Comparison of ENCODE assay signal across 8 cellular contexts in genomic region chr11:68271023-68271780, GRCh38. TPM values are rescaled to one million over a fixed set of nuclear protein-coding genes. Genes with fewer than 3 reads are reported as not detected.
A peak's percentile ranks its signal among the peaks of the same experiment; 100 is the strongest.
DNase-seq lines count a peak whose midpoint lies in the region; ATAC-seq and TF ChIP-seq lines count a peak whose summit lies in the region.

No MANE protein-coding gene starts in this region.

- peak; percentile 32 for TF ChIP-seq CTCF in liver (IDR thresholded peaks at IDR 0.05; ENCODE audit: low read depth, low read length, missing input control)

- no peaks in the 10 kb centered on the region for H3K9me3 ChIP-seq in liver (ENCODE audit: control insufficient read depth in 4 of 4, low read length in 3 of 4)

- peaks cover 9 to 58% (median 32%) of the 10 kb centered on the region in 4 donors for H3K4me1 ChIP-seq in liver (ENCODE audit: control insufficient read depth in 4 of 4, insufficient read depth in 4 of 4, low read length in 3 of 4)

- H3K4me3 ChIP-seq in liver (ENCODE audit: low read depth in 1 of 3, low read length in 3 of 3) = peak overlapping the region; percentile 62 to 96 (median 89)

- ATAC-seq in HG03045 (IDR thresholded peaks at IDR 0.05; ENCODE audit: unreplicated experiment) = peak; percentile 18

- peak overlapping the region; percentile 99 for H3K27ac ChIP-seq in liver (ENCODE audit: low read depth in 1 of 2, low read length in 2 of 2)

- no peaks in the 10 kb centered on the region for H3K27me3 ChIP-seq in liver (ENCODE audit: control insufficient read depth in 4 of 4, insufficient read depth in 4 of 4, low read length in 3 of 4)

- peaks cover 2 to 19% (median 16%) of the 10 kb centered on the region in 4 donors for H3K36me3 ChIP-seq in liver (ENCODE audit: control insufficient read depth in 4 of 4, insufficient read depth in 3 of 4, low read depth in 1 of 4, low read length in 3 of 4)

- WGBS in liver = 2% methylated on average over 23 of the region's 23 CpGs

- peak overlapping the region; percentile 97 to 99 for H3K9ac ChIP-seq in liver (ENCODE audit: low read depth in 1 of 2, low read length in 2 of 2)

- DNase-seq in NCI-H2081 (lab: John Stamatoyannopoulos, UW) = peak; percentile 47 to 67
- DNase-seq in NCI-H2081 treated with DMSO at 0.1 percent for 48 hours (lab: John Stamatoyannopoulos, UW) = no peak
- peak; percentile 55 for DNase-seq in NCI-H345 (lab: John Stamatoyannopoulos, UW)
- DNase-seq in activated CD4-positive, alpha-beta T cell treated with anti-CD3 and anti-CD28 coated beads for 4 hours = peak; percentile 53 to 59
- peak; percentile 84 for DNase-seq in dermis blood vessel endothelial cell
- DNase-seq in stimulated activated CD4-positive, alpha-beta T cell treated with anti-CD3 and anti-CD28 coated beads, Interleukin-4, amount 100 ng/mL, for 24 hours = peak; percentile 64

- TF ChIP-seq RAD21 in liver (IDR thresholded peaks at IDR 0.05) = peak; percentile 21 to 60

TF ChIP-seq in liver, 16 proteins besides CTCF, POLR2A, EP300 and RAD21:
- TF ChIP-seq MAX (IDR thresholded peaks at IDR 0.05) (peak; percentile 7), NR2F2 (IDR thresholded peaks at IDR 0.05) (no peak), REST (IDR thresholded peaks at IDR 0.05) (peak; percentile 31), HNF4A (conservative IDR thresholded peaks at IDR 0.05) (peak in 1 of 2 donors; percentile 0), YY1 (IDR thresholded peaks at IDR 0.05) (peak; percentile 10), ZBTB33 (IDR thresholded peaks at IDR 0.05) (no peak), RXRA (IDR thresholded peaks at IDR 0.05) (no peak), FOXA2 (IDR thresholded peaks at IDR 0.05) (no peak), TAF1 (conservative IDR thresholded peaks at IDR 0.05) (no peak), GABPA (IDR thresholded peaks at IDR 0.05 in 1 of 2, conservative IDR thresholded peaks at IDR 0.05 in 1 of 2) (no peak), EGR1 (IDR thresholded peaks at IDR 0.05; ENCODE audit: low read depth in 2 of 2) (peak in 1 of 2 donors; percentile 3), JUND (IDR thresholded peaks at IDR 0.05) (no peak), HNF4G (IDR thresholded peaks at IDR 0.05) (no peak), SP1 (IDR thresholded peaks at IDR 0.05) (no peak), ATF3 (IDR thresholded peaks at IDR 0.05) (no peak), FOXA1 (IDR thresholded peaks at IDR 0.05) (no peak)

RNA-seq across cellular contexts. Expression of gene C11orf24, which starts 0.6 kb away (rescaled TPM):
- total RNA-seq in dermis blood vessel endothelial cell = 3.9 and 10.0 TPM in 2 replicates
- 10 to 100 TPM in 1 of 2 donors, 1 to 10 TPM in 1; 7.8 to 39.8 TPM for total RNA-seq in liver
- polyA plus RNA-seq in liver = 10 to 100 TPM; 24.2 to 50.3 TPM

RNA-seq across cellular contexts. Expression of gene LRP5, which starts 41.2 kb away (rescaled TPM):
- total RNA-seq in dermis blood vessel endothelial cell (87.3 and 169 TPM in 2 replicates), liver (10 to 100 TPM; 53.8 to 99.3 TPM)
- polyA plus RNA-seq in liver = 10 to 100 TPM; 48.9 to 88.8 TPM

RNA-seq across cellular contexts. Expression of gene KMT5B, which starts 58.1 kb away (rescaled TPM):
- total RNA-seq in dermis blood vessel endothelial cell (39.0 and 41.0 TPM in 2 replicates), liver (10 to 100 TPM; 17.9 to 33.8 TPM)
- 10 to 100 TPM in 1 of 2 donors, 1 to 10 TPM in 1; 8.7 to 11.7 TPM for polyA plus RNA-seq in liver
